In genomic region chr14:57112072-57112807, GRCh38 we compare ENCODE assay signal across 8 cellular contexts.
A peak's percentile ranks its signal among the peaks of the same experiment; 100 is the strongest.
DNase-seq lines count a peak whose midpoint lies in the region; ATAC-seq and TF ChIP-seq lines count a peak whose summit lies in the region.
"Not testable (repeated sequence)": the region's sequence is repeated elsewhere in the genome, so short reads cannot be mapped to it uniquely, and the experiment has no call there.

No MANE protein-coding gene starts in this region.

- H3K27ac Mint-ChIP-seq in brain (peak overlapping the region in 2 of 5 experiments; percentile 60 to 85), neural crest cell (ENCODE audit: unreplicated experiment) (peak overlapping the region; percentile 99), type B pancreatic cell (peak overlapping the region; percentile 94)

- not testable (repeated sequence) for H3K4me1 ChIP-seq in HUES48 (ENCODE audit: control insufficient read depth, insufficient read depth, low read length); RWPE2 (ENCODE audit: insufficient read depth, poor library complexity, severe bottlenecking); iPS-20b (ENCODE audit: insufficient read depth, low read length)

- H3K27me3 ChIP-seq in HUES48 (ENCODE audit: control insufficient read depth, insufficient read depth, low read length); RWPE2 (ENCODE audit: insufficient read depth, poor library complexity, severe bottlenecking); iPS-20b (ENCODE audit: insufficient read depth, low read length): not testable (repeated sequence)

- not testable (repeated sequence) for TF ChIP-seq CTCF in RWPE2 (IDR thresholded peaks at IDR 0.05; ENCODE audit: poor library complexity, severe bottlenecking); brain (conservative IDR thresholded peaks at IDR 0.05); fibroblast of the aortic adventitia (IDR thresholded peaks at IDR 0.05; ENCODE audit: insufficient read depth, low read length); neural crest cell (conservative IDR thresholded peaks at IDR 0.05); type B pancreatic cell (conservative IDR thresholded peaks at IDR 0.05)

- H3K4me1 Mint-ChIP-seq in brain; neural crest cell; type B pancreatic cell (ENCODE audit: unreplicated experiment): not testable (repeated sequence)

- not testable (repeated sequence) for H3K27ac ChIP-seq in HUES48 (ENCODE audit: low read depth, low read length); iPS-20b (ENCODE audit: low read length)
- H3K27ac ChIP-seq in RWPE2 (ENCODE audit: poor library complexity, severe bottlenecking) = peak overlapping the region; percentile 46

- H3K9me3 ChIP-seq in HUES48 (ENCODE audit: control insufficient read depth, insufficient read depth, low read length); RWPE2 (ENCODE audit: severe bottlenecking); iPS-20b (ENCODE audit: insufficient read depth, low read depth, low read length): not testable (repeated sequence)

- H3K9me3 Mint-ChIP-seq in brain (peaks cover 28 to 41% (median 36%) of the 10 kb centered on the region in 5 experiments), neural crest cell (peaks cover 19% of the 10 kb centered on the region)
- not testable (repeated sequence) for H3K9me3 Mint-ChIP-seq in type B pancreatic cell

- not testable (repeated sequence) for H3K27me3 Mint-ChIP-seq in brain; neural crest cell (ENCODE audit: low read depth); type B pancreatic cell

- DNase-seq in ELF-1 (ENCODE audit: low read depth, low spot score) (peak; percentile 53), fibroblast of the aortic adventitia (ENCODE audit: low read depth) (peak; percentile 2), neural crest cell (ENCODE audit: low read depth, low spot score) (peak; percentile 31)
- not testable (repeated sequence) for DNase-seq in RWPE2 (ENCODE audit: low spot score); type B pancreatic cell (ENCODE audit: extremely low spot score, unreplicated experiment)

- not testable (repeated sequence) for H3K36me3 Mint-ChIP-seq in brain, type B pancreatic cell
- H3K36me3 Mint-ChIP-seq in neural crest cell (ENCODE audit: low read depth) = peaks cover 23% of the 10 kb centered on the region

- H3K4me3 Mint-ChIP-seq in brain (peak overlapping the region in 4 of 5 experiments; percentile 10 to 81 (median 78)), neural crest cell (peak overlapping the region; percentile 93), type B pancreatic cell (peak overlapping the region; percentile 86)

- not testable (repeated sequence) for ATAC-seq in RWPE2 (ENCODE audit: low read depth)

- H3K4me3 ChIP-seq in HUES48 (ENCODE audit: low read depth, low read length) (peak overlapping the region; percentile 36), RWPE2 (ENCODE audit: severe bottlenecking) (peak overlapping the region; percentile 38), iPS-20b (ENCODE audit: low read length) (peak overlapping the region; percentile 56)
- H3K4me3 ChIP-seq in fibroblast of the aortic adventitia (ENCODE audit: low read depth, low read length) = not testable (repeated sequence)

- H3K36me3 ChIP-seq in HUES48 (ENCODE audit: control insufficient read depth, insufficient read depth, low read length); RWPE2 (ENCODE audit: low read depth); iPS-20b (ENCODE audit: insufficient read depth, low read depth, low read length): not testable (repeated sequence)

- H3K9ac ChIP-seq in HUES48 (ENCODE audit: low read depth, low read length) (peak overlapping the region; percentile 75; the same call in 1 of the 2 replicates), iPS-20b (ENCODE audit: low read depth, low read length) (peak overlapping the region; percentile 16; the same call in 1 of the 2 replicates)
